Comparison of ENCODE assay signal across 16 cellular contexts in genomic region chr21:43991447-43991991, GRCh38.
"Had no signal": no experiment of that assay in that cellular context is flagged by ENCODE, and none has a peak within 500 bp of the region (broad histone marks: within the 10 kb centered on the region; RNA-seq: fewer than 3 reads in every experiment).

No MANE protein-coding gene starts in this region.

- H3K36me3 Mint-ChIP-seq: activated CD8-positive, alpha-beta memory T cell treated with anti-CD3 and anti-CD28 coated beads, Interleukin-2, amount 10 ng/mL, durations not matched to agents 7 days and 5 days; activated naive CD8-positive, alpha-beta T cell treated with anti-CD3 and anti-CD28 coated beads, Interleukin-2, amount 10 ng/mL, durations not matched to agents 7 days and 5 days had no signal

- H3K36me3 ChIP-seq: left lung, prostate gland, right lobe of liver, suprapubic skin had no signal

- H3K27ac Mint-ChIP-seq: activated CD8-positive, alpha-beta memory T cell treated with anti-CD3 and anti-CD28 coated beads, Interleukin-2, amount 10 ng/mL, durations not matched to agents 7 days and 5 days; activated naive CD8-positive, alpha-beta T cell treated with anti-CD3 and anti-CD28 coated beads, Interleukin-2, amount 10 ng/mL, durations not matched to agents 7 days and 5 days had no signal

- H3K27me3 ChIP-seq: dorsolateral prefrontal cortex, right lobe of liver had no signal

- H3K9me3 Mint-ChIP-seq: activated naive CD8-positive, alpha-beta T cell treated with anti-CD3 and anti-CD28 coated beads, Interleukin-2, amount 10 ng/mL, durations not matched to agents 7 days and 5 days; activated T-cell treated with anti-CD3 and anti-CD28 coated beads, Interleukin-2, amount 50 U/mL, for 4 hours; neural crest cell had no signal

- DNase-seq: activated CD4-positive, alpha-beta T cell treated with anti-CD3 and anti-CD28 coated beads, Interleukin-2, amount 50 U/mL, for 48 hours; activated CD8-positive, alpha-beta memory T cell treated with anti-CD3 and anti-CD28 coated beads, Interleukin-2, amount 10 ng/mL, durations not matched to agents 7 days and 5 days; activated gamma-delta T cell treated with Interleukin-2 at 50 U/mL for 16 hours; activated naive CD8-positive, alpha-beta T cell treated with anti-CD3 and anti-CD28 coated beads, Interleukin-2, amount 10 ng/mL, durations not matched to agents 7 days and 5 days; activated T-cell treated with anti-CD3 and anti-CD28 coated beads, Interleukin-2, amount 50 U/mL, for 4 hours; glutamatergic neuron; mesendoderm; stimulated activated CD4-positive, alpha-beta T cell treated with anti-CD3 and anti-CD28 coated beads, Interleukin-2, amount 100 ng/mL, for 48 hours; stimulated activated naive CD8-positive, alpha-beta T cell treated with anti-CD3 and anti-CD28 coated beads, Interleukin-15, Interleukin-2, amounts not matched to agents 100 U/mL and 50 U/mL, for 24 hours had no signal

- H3K4me3 Mint-ChIP-seq: activated CD8-positive, alpha-beta memory T cell treated with anti-CD3 and anti-CD28 coated beads, Interleukin-2, amount 10 ng/mL, durations not matched to agents 7 days and 5 days; activated naive CD8-positive, alpha-beta T cell treated with anti-CD3 and anti-CD28 coated beads, Interleukin-2, amount 10 ng/mL, durations not matched to agents 7 days and 5 days; activated T-cell treated with anti-CD3 and anti-CD28 coated beads, Interleukin-2, amount 50 U/mL, for 4 hours; neural crest cell had no signal

- H3K4me1 ChIP-seq: left lung, prostate gland, right lobe of liver had no signal

- ATAC-seq: activated CD4-positive, CD25-positive, alpha-beta regulatory T cell treated with anti-CD3 and anti-CD28 coated beads, Interleukin-2, amount 50 U/mL, for 24 hours; activated CD8-positive, alpha-beta memory T cell treated with anti-CD3 and anti-CD28 coated beads, Interleukin-2, amount 10 ng/mL, durations not matched to agents 7 days and 5 days; activated T-cell treated with anti-CD3 and anti-CD28 coated beads, Interleukin-2, amount 50 U/mL, for 4 hours; left lung; right lobe of liver; stimulated activated naive CD8-positive, alpha-beta T cell treated with anti-CD3 and anti-CD28 coated beads, Interleukin-15, Interleukin-2, amounts not matched to agents 100 U/mL and 50 U/mL, for 24 hours had no signal

- H3K4me1 Mint-ChIP-seq: activated CD8-positive, alpha-beta memory T cell treated with anti-CD3 and anti-CD28 coated beads, Interleukin-2, amount 10 ng/mL, durations not matched to agents 7 days and 5 days; activated naive CD8-positive, alpha-beta T cell treated with anti-CD3 and anti-CD28 coated beads, Interleukin-2, amount 10 ng/mL, durations not matched to agents 7 days and 5 days had no signal

- H3K27ac ChIP-seq: left lung, prostate gland, right lobe of liver, suprapubic skin had no signal

- H3K9me3 ChIP-seq: left lung, prostate gland, right lobe of liver, suprapubic skin had no signal

- H3K4me3 ChIP-seq: dorsolateral prefrontal cortex, left lung, prostate gland, right lobe of liver, suprapubic skin had no signal
